ENCODE assay signal across 38 cellular contexts in genomic region chr2:120961396-120961795, GRCh38.
"Had no signal": no experiment of that assay in that cellular context is flagged by ENCODE, and none has a peak within 500 bp of the region (broad histone marks: within the 10 kb centered on the region; RNA-seq: fewer than 3 reads in every experiment).

No MANE protein-coding gene starts in this region.

- DNase-seq: activated effector memory CD4-positive, alpha-beta T cell treated with anti-CD3 and anti-CD28 coated beads, Interleukin-2, amount 50 U/mL, for 16 hours; activated effector memory CD4-positive, alpha-beta T cell treated with Interleukin-2 at 50 U/mL for 16 hours; activated gamma-delta T cell; activated gamma-delta T cell treated with Interleukin-2 at 50 U/mL for 16 hours; activated naive CD4-positive, alpha-beta T cell; activated naive CD4-positive, alpha-beta T cell treated with anti-CD3 and anti-CD28 coated beads for 36 hours; activated naive CD4-positive, alpha-beta T cell treated with anti-CD3 and anti-CD28 coated beads, Interleukin-2, amount 10 ng/mL, durations not matched to agents 7 days and 5 days; activated naive CD4-positive, alpha-beta T cell treated with anti-CD3 and anti-CD28 coated beads, Interleukin-2, amount 50 U/mL, for 16 hours; activated naive CD4-positive, alpha-beta T cell treated with Interleukin-2 at 50 U/mL for 16 hours; activated naive CD8-positive, alpha-beta T cell treated with anti-CD3 and anti-CD28 coated beads for 36 hours; activated naive CD8-positive, alpha-beta T cell treated with anti-CD3 and anti-CD28 coated beads, Interleukin-2, amount 10 ng/mL, durations not matched to agents 7 days and 5 days; activated naive CD8-positive, alpha-beta T cell treated with anti-CD3 and anti-CD28 coated beads, Interleukin-2, amount 50 U/mL, for 24 hours; activated T-cell treated with anti-CD3 and anti-CD28 coated beads, Interleukin-2, amount 50 U/mL, for 1 hour; activated T-cell treated with anti-CD3 and anti-CD28 coated beads, Interleukin-2, amount 50 U/mL, for 24 hours; activated T-cell treated with anti-CD3 and anti-CD28 coated beads, Interleukin-2, amount 50 U/mL, for 4 hours; activated T-cell treated with anti-CD3 and anti-CD28 coated beads, Interleukin-2, amount 50 U/mL, for 48 hours; activated T-cell treated with anti-CD3 and anti-CD28 coated beads, Interleukin-2, amount 50 U/mL, for 72 hours; adrenal gland; amniotic stem cell; amygdala; anterior cingulate cortex; aorta; body of pancreas; brain microvascular endothelial cell; caudate nucleus; central memory CD4-positive, alpha-beta T cell; cerebellar nuclear complex had no signal

- H3K4me1 Mint-ChIP-seq: activated naive CD4-positive, alpha-beta T cell treated with anti-CD3 and anti-CD28 coated beads, Interleukin-2, amount 10 ng/mL, durations not matched to agents 7 days and 5 days; activated naive CD4-positive, alpha-beta T cell treated with anti-CD3 and anti-CD28 coated beads, Interleukin-2, amount 50 U/mL, for 24 hours; activated naive CD8-positive, alpha-beta T cell treated with anti-CD3 and anti-CD28 coated beads for 36 hours; activated naive CD8-positive, alpha-beta T cell treated with anti-CD3 and anti-CD28 coated beads, Interleukin-2, amount 10 ng/mL, durations not matched to agents 7 days and 5 days; activated naive CD8-positive, alpha-beta T cell treated with anti-CD3 and anti-CD28 coated beads, Interleukin-2, amount 50 U/mL, for 24 hours; activated T-helper 17 cell treated with anti-CD3 and anti-CD28 coated beads, Interleukin-2, amount 50 U/mL, for 72 hours had no signal

- H3K4me3 Mint-ChIP-seq: activated naive CD4-positive, alpha-beta T cell treated with anti-CD3 and anti-CD28 coated beads for 36 hours; activated naive CD4-positive, alpha-beta T cell treated with anti-CD3 and anti-CD28 coated beads, Interleukin-2, amount 10 ng/mL, durations not matched to agents 7 days and 5 days; activated naive CD4-positive, alpha-beta T cell treated with anti-CD3 and anti-CD28 coated beads, Interleukin-2, amount 50 U/mL, for 24 hours; activated naive CD8-positive, alpha-beta T cell; activated naive CD8-positive, alpha-beta T cell treated with anti-CD3 and anti-CD28 coated beads for 36 hours; activated naive CD8-positive, alpha-beta T cell treated with anti-CD3 and anti-CD28 coated beads, Interleukin-2, amount 10 ng/mL, durations not matched to agents 7 days and 5 days; activated naive CD8-positive, alpha-beta T cell treated with anti-CD3 and anti-CD28 coated beads, Interleukin-2, amount 50 U/mL, for 24 hours; activated T-cell treated with anti-CD3 and anti-CD28 coated beads, Interleukin-2, amount 50 U/mL, for 24 hours; activated T-cell treated with anti-CD3 and anti-CD28 coated beads, Interleukin-2, amount 50 U/mL, for 4 hours; activated T-cell treated with anti-CD3 and anti-CD28 coated beads, Interleukin-2, amount 50 U/mL, for 72 hours; activated T-helper 1 cell treated with anti-CD3 and anti-CD28 coated beads, Interleukin-12 subunit alpha, Interleukin-12 subunit beta, Interleukin-2, Interleukin-4 antibody, amounts not matched to agents 30 ng/mL and 10 ng/mL and 1 ng/mL, durations not matched to agents 14 hours and 24 hours and 36 hours; activated T-helper 17 cell treated with anti-CD3 and anti-CD28 coated beads, Interleukin-2, amount 50 U/mL, for 72 hours; brain; central memory CD8-positive, alpha-beta T cell had no signal

- H3K27me3 Mint-ChIP-seq: activated naive CD4-positive, alpha-beta T cell treated with anti-CD3 and anti-CD28 coated beads, Interleukin-2, amount 10 ng/mL, durations not matched to agents 7 days and 5 days; activated naive CD4-positive, alpha-beta T cell treated with anti-CD3 and anti-CD28 coated beads, Interleukin-2, amount 50 U/mL, for 24 hours; activated naive CD8-positive, alpha-beta T cell; activated naive CD8-positive, alpha-beta T cell treated with anti-CD3 and anti-CD28 coated beads for 36 hours; activated naive CD8-positive, alpha-beta T cell treated with anti-CD3 and anti-CD28 coated beads, Interleukin-2, amount 10 ng/mL, durations not matched to agents 7 days and 5 days; activated naive CD8-positive, alpha-beta T cell treated with anti-CD3 and anti-CD28 coated beads, Interleukin-2, amount 50 U/mL, for 24 hours; activated T-cell treated with anti-CD3 and anti-CD28 coated beads, Interleukin-2, amount 50 U/mL, for 24 hours; activated T-helper 17 cell treated with anti-CD3 and anti-CD28 coated beads, Interleukin-2, amount 50 U/mL, for 72 hours; brain had no signal

- H3K9me3 Mint-ChIP-seq: activated naive CD4-positive, alpha-beta T cell treated with anti-CD3 and anti-CD28 coated beads for 36 hours; activated naive CD4-positive, alpha-beta T cell treated with anti-CD3 and anti-CD28 coated beads, Interleukin-2, amount 10 ng/mL, durations not matched to agents 7 days and 5 days; activated naive CD4-positive, alpha-beta T cell treated with anti-CD3 and anti-CD28 coated beads, Interleukin-2, amount 50 U/mL, for 24 hours; activated naive CD4-positive, alpha-beta T cell treated with anti-CD3 and anti-CD28 coated beads, Interleukin-2, amount 50 U/mL, for 72 hours; activated naive CD8-positive, alpha-beta T cell treated with anti-CD3 and anti-CD28 coated beads for 36 hours; activated naive CD8-positive, alpha-beta T cell treated with anti-CD3 and anti-CD28 coated beads, Interleukin-2, amount 10 ng/mL, durations not matched to agents 7 days and 5 days; activated naive CD8-positive, alpha-beta T cell treated with anti-CD3 and anti-CD28 coated beads, Interleukin-2, amount 50 U/mL, for 24 hours; activated T-cell treated with anti-CD3 and anti-CD28 coated beads, Interleukin-2, amount 50 U/mL, for 24 hours; activated T-cell treated with anti-CD3 and anti-CD28 coated beads, Interleukin-2, amount 50 U/mL, for 4 hours; activated T-cell treated with anti-CD3 and anti-CD28 coated beads, Interleukin-2, amount 50 U/mL, for 72 hours; activated T-helper 1 cell treated with anti-CD3 and anti-CD28 coated beads, Interleukin-12 subunit alpha, Interleukin-12 subunit beta, Interleukin-2, Interleukin-4 antibody, amounts not matched to agents 30 ng/mL and 10 ng/mL and 1 ng/mL, durations not matched to agents 14 hours and 24 hours and 36 hours; activated T-helper 17 cell treated with anti-CD3 and anti-CD28 coated beads, Interleukin-2, amount 50 U/mL, for 72 hours; activated T-helper 2 cell treated with anti-CD3 and anti-CD28 coated beads, Interferon-gamma antibody, Interleukin-2, Interleukin-4, amounts not matched to agents 10 μg/mL and 5 μg/mL and 100 μg/mL, durations not matched to agents 14 hours and 24 hours and 36 hours; brain; central memory CD8-positive, alpha-beta T cell had no signal

- H3K27ac Mint-ChIP-seq: activated naive CD4-positive, alpha-beta T cell treated with anti-CD3 and anti-CD28 coated beads for 36 hours; activated naive CD4-positive, alpha-beta T cell treated with anti-CD3 and anti-CD28 coated beads, Interleukin-2, amount 10 ng/mL, durations not matched to agents 7 days and 5 days; activated naive CD4-positive, alpha-beta T cell treated with anti-CD3 and anti-CD28 coated beads, Interleukin-2, amount 50 U/mL, for 24 hours; activated naive CD8-positive, alpha-beta T cell; activated naive CD8-positive, alpha-beta T cell treated with anti-CD3 and anti-CD28 coated beads for 36 hours; activated naive CD8-positive, alpha-beta T cell treated with anti-CD3 and anti-CD28 coated beads, Interleukin-2, amount 10 ng/mL, durations not matched to agents 7 days and 5 days; activated naive CD8-positive, alpha-beta T cell treated with anti-CD3 and anti-CD28 coated beads, Interleukin-2, amount 50 U/mL, for 24 hours; activated T-cell treated with anti-CD3 and anti-CD28 coated beads, Interleukin-2, amount 50 U/mL, for 24 hours; activated T-cell treated with anti-CD3 and anti-CD28 coated beads, Interleukin-2, amount 50 U/mL, for 72 hours; activated T-helper 1 cell treated with anti-CD3 and anti-CD28 coated beads, Interleukin-12 subunit alpha, Interleukin-12 subunit beta, Interleukin-2, Interleukin-4 antibody, amounts not matched to agents 30 ng/mL and 10 ng/mL and 1 ng/mL, durations not matched to agents 14 hours and 24 hours and 36 hours; activated T-helper 17 cell treated with anti-CD3 and anti-CD28 coated beads, Interleukin-2, amount 50 U/mL, for 72 hours; activated T-helper 2 cell treated with anti-CD3 and anti-CD28 coated beads, Interferon-gamma antibody, Interleukin-2, Interleukin-4, amounts not matched to agents 10 μg/mL and 5 μg/mL and 100 μg/mL, durations not matched to agents 14 hours and 24 hours and 36 hours had no signal

- H3K27me3 ChIP-seq: adrenal gland, ascending aorta, body of pancreas, brain microvascular endothelial cell, breast epithelium, cardiac muscle cell had no signal

- ATAC-seq: activated naive CD4-positive, alpha-beta T cell treated with anti-CD3 and anti-CD28 coated beads, Interleukin-2, amount 50 U/mL, for 72 hours; activated naive CD8-positive, alpha-beta T cell treated with anti-CD3 and anti-CD28 coated beads, Interleukin-2, amount 50 U/mL, for 24 hours; activated T-cell treated with anti-CD3 and anti-CD28 coated beads, Interleukin-2, amount 50 U/mL, for 4 hours; activated T-cell treated with anti-CD3 and anti-CD28 coated beads, Interleukin-2, amount 50 U/mL, for 72 hours; activated T-helper 17 cell treated with anti-CD3 and anti-CD28 coated beads, Interleukin-2, amount 50 U/mL, for 72 hours; body of pancreas had no signal

- H3K36me3 ChIP-seq: adrenal gland, breast epithelium, cardiac muscle cell had no signal

- H3K4me1 ChIP-seq: adrenal gland, ascending aorta, body of pancreas, breast epithelium had no signal

- H3K36me3 Mint-ChIP-seq: activated naive CD4-positive, alpha-beta T cell treated with anti-CD3 and anti-CD28 coated beads, Interleukin-2, amount 10 ng/mL, durations not matched to agents 7 days and 5 days; activated naive CD4-positive, alpha-beta T cell treated with anti-CD3 and anti-CD28 coated beads, Interleukin-2, amount 50 U/mL, for 24 hours; activated naive CD4-positive, alpha-beta T cell treated with anti-CD3 and anti-CD28 coated beads, Interleukin-2, amount 50 U/mL, for 72 hours; activated naive CD8-positive, alpha-beta T cell; activated naive CD8-positive, alpha-beta T cell treated with anti-CD3 and anti-CD28 coated beads for 36 hours; activated naive CD8-positive, alpha-beta T cell treated with anti-CD3 and anti-CD28 coated beads, Interleukin-2, amount 10 ng/mL, durations not matched to agents 7 days and 5 days; brain had no signal

- H3K9me3 ChIP-seq: adrenal gland, ascending aorta, body of pancreas, breast epithelium had no signal

- H3K4me3 ChIP-seq: adrenal gland, ascending aorta, body of pancreas, breast epithelium, cardiac muscle cell had no signal

- H3K27ac ChIP-seq: adrenal gland, ascending aorta, body of pancreas, brain microvascular endothelial cell, breast epithelium, cardiac muscle cell had no signal
